ENCODE assay signal across 38 cellular contexts in genomic region chr19:5432687-5433086, GRCh38. TPM values are rescaled to one million over a fixed set of nuclear protein-coding genes. Genes with fewer than 3 reads are reported as not detected.
"Had no signal": no experiment of that assay in that cellular context is flagged by ENCODE, and none has a peak within 500 bp of the region (broad histone marks: within the 10 kb centered on the region; RNA-seq: fewer than 3 reads in every experiment).

No MANE protein-coding gene starts in this region.

- H3K4me1 Mint-ChIP-seq: activated B cell treated with CpG ODN at 0.5 μM for 24 hours; activated CD4-positive, alpha-beta memory T cell treated with anti-CD3 and anti-CD28 coated beads, Interleukin-2, amount 10 ng/mL, durations not matched to agents 7 days and 5 days; activated CD4-positive, alpha-beta T cell treated with anti-CD3 and anti-CD28 coated beads, Interleukin-2, amount 10 ng/mL, durations not matched to agents 7 days and 5 days had no signal

- DNase-seq: activated B cell treated with CpG ODN at 0.5 μM for 24 hours; activated CD4-positive, alpha-beta memory T cell treated with anti-CD3 and anti-CD28 coated beads, Interleukin-2, amount 10 ng/mL, durations not matched to agents 7 days and 5 days; activated CD4-positive, alpha-beta T cell treated with anti-CD3 and anti-CD28 coated beads for 48 hours; activated CD4-positive, alpha-beta T cell treated with anti-CD3 and anti-CD28 coated beads, Interleukin-2, amount 10 ng/mL, durations not matched to agents 7 days and 5 days; activated CD4-positive, alpha-beta T cell treated with anti-CD3 and anti-CD28 coated beads, Interleukin-2, amount 50 U/mL, for 48 hours; activated CD4-positive, CD25-positive, alpha-beta regulatory T cell treated with anti-CD3 and anti-CD28 coated beads, Interleukin-2, amount 50 U/mL, for 72 hours; activated CD8-positive, alpha-beta memory T cell treated with anti-CD3 and anti-CD28 coated beads for 24 hours; activated CD8-positive, alpha-beta memory T cell treated with anti-CD3 and anti-CD28 coated beads, Interleukin-2, amount 50 U/mL, for 4 hours; activated CD8-positive, alpha-beta T cell treated with anti-CD3 and anti-CD28 coated beads, Interleukin-2, amount 10 ng/mL, durations not matched to agents 7 days and 5 days; activated effector memory CD4-positive, alpha-beta T cell treated with anti-CD3 and anti-CD28 coated beads, Interleukin-2, amount 50 U/mL, for 16 hours; activated gamma-delta T cell treated with Interleukin-2 at 50 U/mL for 16 hours; activated naive CD4-positive, alpha-beta T cell; activated naive CD4-positive, alpha-beta T cell treated with anti-CD3 and anti-CD28 coated beads for 36 hours; activated naive CD4-positive, alpha-beta T cell treated with anti-CD3 and anti-CD28 coated beads, Interleukin-2, amount 50 U/mL, for 16 hours; activated naive CD8-positive, alpha-beta T cell treated with anti-CD3 and anti-CD28 coated beads for 36 hours; activated T-cell treated with anti-CD3 and anti-CD28 coated beads for 4 hours; activated T-cell treated with anti-CD3 and anti-CD28 coated beads, Interleukin-2, amount 50 U/mL, for 1 hour; activated T-cell treated with anti-CD3 and anti-CD28 coated beads, Interleukin-2, amount 50 U/mL, for 4 hours; activated T-cell treated with anti-CD3 and anti-CD28 coated beads, Interleukin-2, amount 50 U/mL, for 72 hours; adrenal gland; amniotic stem cell; aorta; body of pancreas; brain microvascular endothelial cell; central memory CD4-positive, alpha-beta T cell; T-helper 1 cell; T-helper 2 cell; T-helper 9 cell had no signal

- H3K4me3 Mint-ChIP-seq: activated B cell treated with CpG ODN at 0.5 μM for 24 hours; activated CD4-positive, alpha-beta memory T cell treated with anti-CD3 and anti-CD28 coated beads, Interleukin-2, amount 10 ng/mL, durations not matched to agents 7 days and 5 days; activated CD4-positive, alpha-beta T cell treated with anti-CD3 and anti-CD28 coated beads, Interleukin-2, amount 10 ng/mL, durations not matched to agents 7 days and 5 days; activated CD8-positive, alpha-beta T cell treated with anti-CD3 and anti-CD28 coated beads, Interleukin-2, amount 10 ng/mL, durations not matched to agents 7 days and 5 days; activated naive CD4-positive, alpha-beta T cell treated with anti-CD3 and anti-CD28 coated beads for 36 hours; activated naive CD8-positive, alpha-beta T cell treated with anti-CD3 and anti-CD28 coated beads for 36 hours; activated T-cell treated with anti-CD3 and anti-CD28 coated beads, Interleukin-2, amount 50 U/mL, for 4 hours; activated T-cell treated with anti-CD3 and anti-CD28 coated beads, Interleukin-2, amount 50 U/mL, for 72 hours; activated T-helper 1 cell treated with anti-CD3 and anti-CD28 coated beads, Interleukin-12 subunit alpha, Interleukin-12 subunit beta, Interleukin-2, Interleukin-4 antibody, amounts not matched to agents 30 ng/mL and 10 ng/mL and 1 ng/mL, durations not matched to agents 14 hours and 24 hours and 36 hours; activated T-helper 17 cell treated with anti-CD3 and anti-CD28 coated beads, Interleukin-2, amount 50 U/mL, for 72 hours; T-helper 1 cell treated with Interleukin-12 subunit alpha and Interleukin-12 subunit beta and Interleukin-4 antibody, amounts not matched to agents 30 μg/mL and 1 μg/mL, for 36 hours; T-helper 2 cell treated with Interferon-gamma antibody and Interleukin-4, amounts not matched to agents 5 μg/mL and 100 μg/mL, for 36 hours had no signal

- H3K27ac Mint-ChIP-seq: activated B cell treated with CpG ODN at 0.5 μM for 24 hours; activated CD4-positive, alpha-beta memory T cell treated with anti-CD3 and anti-CD28 coated beads, Interleukin-2, amount 10 ng/mL, durations not matched to agents 7 days and 5 days; activated CD4-positive, alpha-beta T cell treated with anti-CD3 and anti-CD28 coated beads, Interleukin-2, amount 10 ng/mL, durations not matched to agents 7 days and 5 days; activated CD8-positive, alpha-beta T cell treated with anti-CD3 and anti-CD28 coated beads, Interleukin-2, amount 10 ng/mL, durations not matched to agents 7 days and 5 days; activated naive CD4-positive, alpha-beta T cell treated with anti-CD3 and anti-CD28 coated beads for 36 hours; activated naive CD4-positive, alpha-beta T cell treated with anti-CD3 and anti-CD28 coated beads, Interleukin-2, amount 50 U/mL, for 72 hours; activated naive CD8-positive, alpha-beta T cell treated with anti-CD3 and anti-CD28 coated beads for 36 hours; activated T-cell treated with anti-CD3 and anti-CD28 coated beads, Interleukin-2, amount 50 U/mL, for 72 hours; activated T-helper 1 cell treated with anti-CD3 and anti-CD28 coated beads, Interleukin-12 subunit alpha, Interleukin-12 subunit beta, Interleukin-2, Interleukin-4 antibody, amounts not matched to agents 30 ng/mL and 10 ng/mL and 1 ng/mL, durations not matched to agents 14 hours and 24 hours and 36 hours; activated T-helper 17 cell treated with anti-CD3 and anti-CD28 coated beads, Interleukin-2, amount 50 U/mL, for 72 hours; T-helper 1 cell treated with Interleukin-12 subunit alpha and Interleukin-12 subunit beta and Interleukin-4 antibody, amounts not matched to agents 30 μg/mL and 1 μg/mL, for 36 hours; T-helper 2 cell treated with Interferon-gamma antibody and Interleukin-4, amounts not matched to agents 5 μg/mL and 100 μg/mL, for 36 hours had no signal

- H3K4me1 ChIP-seq: adrenal gland, body of pancreas, breast epithelium had no signal

- H3K9me3 ChIP-seq: adrenal gland, body of pancreas, breast epithelium had no signal

- H3K27me3 Mint-ChIP-seq: activated CD4-positive, alpha-beta memory T cell treated with anti-CD3 and anti-CD28 coated beads, Interleukin-2, amount 10 ng/mL, durations not matched to agents 7 days and 5 days had no signal

- H3K4me3 ChIP-seq: adrenal gland, body of pancreas, breast epithelium had no signal

- H3K27ac ChIP-seq: adrenal gland, body of pancreas, brain microvascular endothelial cell, breast epithelium, VCaP had no signal

- H3K9me3 Mint-ChIP-seq: activated B cell treated with CpG ODN at 0.5 μM for 24 hours; activated CD4-positive, alpha-beta memory T cell treated with anti-CD3 and anti-CD28 coated beads, Interleukin-2, amount 10 ng/mL, durations not matched to agents 7 days and 5 days; activated CD4-positive, alpha-beta T cell treated with anti-CD3 and anti-CD28 coated beads, Interleukin-2, amount 10 ng/mL, durations not matched to agents 7 days and 5 days; activated naive CD4-positive, alpha-beta T cell treated with anti-CD3 and anti-CD28 coated beads for 36 hours; activated naive CD4-positive, alpha-beta T cell treated with anti-CD3 and anti-CD28 coated beads, Interleukin-2, amount 50 U/mL, for 72 hours; activated T-cell treated with anti-CD3 and anti-CD28 coated beads, Interleukin-2, amount 50 U/mL, for 4 hours; activated T-helper 17 cell treated with anti-CD3 and anti-CD28 coated beads, Interleukin-2, amount 50 U/mL, for 72 hours had no signal

- H3K27me3 ChIP-seq: body of pancreas, brain microvascular endothelial cell had no signal

- H3K36me3 Mint-ChIP-seq: activated naive CD4-positive, alpha-beta T cell treated with anti-CD3 and anti-CD28 coated beads, Interleukin-2, amount 50 U/mL, for 72 hours; activated naive CD8-positive, alpha-beta T cell treated with anti-CD3 and anti-CD28 coated beads for 36 hours had no signal

- H3K36me3 ChIP-seq: adrenal gland, brain microvascular endothelial cell, breast epithelium had no signal

RNA-seq across cellular contexts. Expression of gene ZNRF4, which starts 22.5 kb away (rescaled TPM):
- total RNA-seq: activated B cell treated with CpG ODN at 0.5 μM for 24 hours; activated CD4-positive, alpha-beta memory T cell treated with anti-CD3 and anti-CD28 coated beads, Interleukin-2, amount 10 ng/mL, durations not matched to agents 7 days and 5 days; activated CD4-positive, alpha-beta T cell treated with anti-CD3 and anti-CD28 coated beads, Interleukin-2, amount 10 ng/mL, durations not matched to agents 7 days and 5 days; activated CD8-positive, alpha-beta T cell treated with anti-CD3 and anti-CD28 coated beads, Interleukin-2, amount 10 ng/mL, durations not matched to agents 7 days and 5 days; activated naive CD4-positive, alpha-beta T cell treated with anti-CD3 and anti-CD28 coated beads for 36 hours; activated naive CD4-positive, alpha-beta T cell treated with anti-CD3 and anti-CD28 coated beads, Interleukin-2, amount 50 U/mL, for 72 hours; activated naive CD8-positive, alpha-beta T cell treated with anti-CD3 and anti-CD28 coated beads for 36 hours; activated T-cell treated with anti-CD3 and anti-CD28 coated beads, Interleukin-2, amount 50 U/mL, for 4 hours; activated T-cell treated with anti-CD3 and anti-CD28 coated beads, Interleukin-2, amount 50 U/mL, for 72 hours; activated T-helper 1 cell treated with anti-CD3 and anti-CD28 coated beads, Interleukin-12 subunit alpha, Interleukin-12 subunit beta, Interleukin-2, Interleukin-4 antibody, amounts not matched to agents 30 ng/mL and 10 ng/mL and 1 ng/mL, durations not matched to agents 14 hours and 24 hours and 36 hours; activated T-helper 17 cell treated with anti-CD3 and anti-CD28 coated beads, Interleukin-2, amount 50 U/mL, for 72 hours; adrenal gland; aorta; astrocyte; body of pancreas; breast epithelium; cardiac septum; cerebellum had no signal
- polyA plus RNA-seq: adrenal gland, aorta had no signal
